In the genomic region with DNA sequence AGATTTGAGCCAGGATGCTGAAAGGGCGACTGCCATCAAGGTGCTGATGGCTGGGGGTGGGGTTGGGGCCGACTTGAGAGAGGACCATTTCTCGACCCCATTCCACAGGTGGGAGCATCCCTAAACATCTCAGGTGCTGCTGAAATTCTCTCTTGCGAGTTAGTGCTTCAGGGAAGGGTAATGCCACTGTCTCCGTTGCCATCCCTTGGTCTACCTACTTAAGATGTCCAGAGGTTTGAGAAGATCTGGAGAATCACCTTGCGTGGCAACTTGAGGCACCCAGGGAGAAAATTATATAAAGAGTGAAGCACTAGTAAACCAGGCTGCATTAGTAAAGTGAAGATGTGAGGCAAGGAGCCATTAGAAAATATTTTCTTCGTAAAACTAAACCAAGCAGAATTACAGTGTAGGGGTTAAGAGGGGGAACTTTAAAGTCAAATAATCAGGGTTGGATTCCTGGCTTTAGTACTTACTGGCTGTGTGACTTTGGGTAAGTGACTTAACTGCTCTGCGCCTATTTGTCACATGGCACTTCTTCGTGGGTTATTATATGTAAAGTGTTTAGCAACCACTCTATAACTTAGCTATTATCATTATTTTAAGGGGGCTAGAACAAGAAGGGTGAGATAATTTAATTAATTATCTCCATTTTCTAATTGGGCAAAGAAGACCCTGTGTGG, we compare ENCODE assay signal across 8 cellular contexts. TPM values are rescaled to one million over a fixed set of nuclear protein-coding genes. Genes with fewer than 3 reads are reported as not detected.
DNase-seq lines count a peak whose midpoint lies in the region; ATAC-seq, FAIRE-seq and TF ChIP-seq lines count a peak whose summit lies in the region.

No MANE protein-coding gene starts in this region.

- H3K4me1 Mint-ChIP-seq in GM23338 (peaks cover 38% of the 10 kb centered on the region), WTC11 (peaks cover 31% of the 10 kb centered on the region)

- H3K4me3 Mint-ChIP-seq in GM23338 (peak overlapping the region; percentile 86), WTC11 (peak overlapping the region; percentile 69)

- H3K27ac ChIP-seq in GM23338 (ENCODE audit: low read depth) (no peak overlapping the region), hepatocyte (no peak overlapping the region), small intestine (ENCODE audit: low read depth in 1 of 2, low read length in 1 of 2) (peak overlapping the region; percentile 9 to 79)

- H4K20me1 ChIP-seq in GM23338 (replicated peaks; ENCODE audit: insufficient read depth) (no peaks in the 10 kb centered on the region), hepatocyte (ENCODE audit: insufficient read depth, poor library complexity, severe bottlenecking) (no peaks in the 10 kb centered on the region)

- peaks cover 8% of the 10 kb centered on the region for H3F3A ChIP-seq in GM23338 (replicated peaks; ENCODE audit: low read depth)

- H3K27me3 ChIP-seq in GM23338 (ENCODE audit: insufficient read depth) (peaks cover 53% of the 10 kb centered on the region), hepatocyte (peaks cover 45% of the 10 kb centered on the region), small intestine (ENCODE audit: control insufficient read depth in 2 of 2, insufficient read depth in 2 of 2, low read length in 2 of 2) (no peaks in the 10 kb centered on the region)

- 65% methylated on average over 9 of the region's 9 CpGs for WGBS in hepatocyte (ENCODE audit: low lambda C conversion rate, missing lambda C conversion rate)
- WGBS in small intestine, 3 donors: 47 to 55% (median 48%) methylated on average over 9 of the region's 9 CpGs

- no peaks in the 10 kb centered on the region for H3K9me3 Mint-ChIP-seq in GM23338
- H3K9me3 Mint-ChIP-seq in WTC11: peaks cover 4% of the 10 kb centered on the region

- H3K27ac Mint-ChIP-seq in GM23338 (no peak overlapping the region), WTC11 (no peak overlapping the region)

- H3K79me2 ChIP-seq in GM23338 (replicated peaks; ENCODE audit: insufficient read depth) (no peaks in the 10 kb centered on the region), hepatocyte (peaks cover 5% of the 10 kb centered on the region)

- H3K9me3 ChIP-seq in hepatocyte (ENCODE audit: low read depth) (no peaks in the 10 kb centered on the region), small intestine (ENCODE audit: control insufficient read depth, low read depth) (no peaks in the 10 kb centered on the region)

- FAIRE-seq in small intestine (lab: Jason Lieb, UNC): no peak

- H3K4me1 ChIP-seq in GM23338 (ENCODE audit: insufficient read depth) (peaks cover 26% of the 10 kb centered on the region), hepatocyte (ENCODE audit: insufficient read depth) (peaks cover 10% of the 10 kb centered on the region), small intestine (ENCODE audit: control insufficient read depth in 2 of 2, insufficient read depth in 1 of 2, low read depth in 1 of 2, low read length in 1 of 2) (peaks cover 0 to 14% of the 10 kb centered on the region in 2 donors)

- no peaks in the 10 kb centered on the region for H3K36me3 ChIP-seq in GM23338 (ENCODE audit: insufficient read depth)
- no peaks in the 10 kb centered on the region for H3K36me3 ChIP-seq in hepatocyte (replicated peaks; ENCODE audit: insufficient read depth, low read depth)
- no peaks in the 10 kb centered on the region for H3K36me3 ChIP-seq in small intestine (ENCODE audit: control insufficient read depth in 2 of 2, insufficient read depth in 2 of 2, low read length in 2 of 2)

- H3K9me2 ChIP-seq in GM23338 (ENCODE audit: insufficient read depth): no peaks in the 10 kb centered on the region
- no peaks in the 10 kb centered on the region for H3K9me2 ChIP-seq in hepatocyte (replicated peaks; ENCODE audit: insufficient read depth)

- H3K4me2 ChIP-seq in GM23338 (peak overlapping the region; percentile 97), hepatocyte (peak overlapping the region; percentile 98)

- H2AFZ ChIP-seq in GM23338 (peak overlapping the region; percentile 98), hepatocyte (peak overlapping the region; percentile 97)

- no peak for TF ChIP-seq CTCF in GM23338 (conservative IDR thresholded peaks at IDR 0.05; ENCODE audit: low read depth in 2 of 2)
- TF ChIP-seq CTCF in WTC11 (IDR thresholded peaks at IDR 0.05): no peak
- no peak for TF ChIP-seq CTCF in hepatocyte (IDR thresholded peaks at IDR 0.05; ENCODE audit: poor library complexity)

- H3K4me3 ChIP-seq in GM23338 (peak overlapping the region; percentile 91), hepatocyte (peak overlapping the region; percentile 92), small intestine (ENCODE audit: low read depth in 1 of 2, low read length in 2 of 2) (peak overlapping the region; percentile 58 to 69)

- ATAC-seq in GM23338: no peak
- ATAC-seq in WTC11: no peak

- no peaks in the 10 kb centered on the region for H3K36me3 Mint-ChIP-seq in GM23338 (ENCODE audit: low read depth)
- no peaks in the 10 kb centered on the region for H3K36me3 Mint-ChIP-seq in WTC11

- CTCF ChIA-PET in WTC11 (lab: Charles Lee): interaction anchor here (2.7 to 3.4 kb wide), 2 partner anchors 147 to 223 kb away, joined by 10 to 14 read pairs; no protein-coding TSS in a partner anchor

- H3K27me3 Mint-ChIP-seq in GM23338 (ENCODE audit: insufficient read depth, low read depth, poor library complexity) (peaks cover 42% of the 10 kb centered on the region), WTC11 (ENCODE audit: low read depth) (peaks cover 61% of the 10 kb centered on the region)

- POLR2A ChIA-PET in WTC11 (lab: Charles Lee): no interaction called here

- DNase-seq in GM23338 (ENCODE audit: low spot score): no peak
- no peak for DNase-seq in WTC11 (ENCODE audit: low spot score)
- no peak for DNase-seq in hepatocyte (ENCODE audit: low spot score)
- DNase-seq in small intestine: no peak
- no peak for DNase-seq in NCI-H524 treated with DMSO at 0.1 percent for 48 hours (lab: John Stamatoyannopoulos, UW)
- DNase-seq in NOMO-1 treated with dmso at 0.1 percent for 144 hours (lab: John Stamatoyannopoulos, UW; ENCODE audit: unreplicated experiment): no peak
- no peak for DNase-seq in AG20443 (ENCODE audit: low spot score)
- no peak for DNase-seq in NCI-H774 (lab: John Stamatoyannopoulos, UW)

TF ChIP-seq in GM23338, 12 proteins besides CTCF, POLR2A, EP300 and RAD21:
- TF ChIP-seq CREB1 (CRISPR knock-in tag; IDR thresholded peaks at IDR 0.05; ENCODE audit: low read depth): no peak
- TF ChIP-seq EZH2 (IDR thresholded peaks at IDR 0.05; ENCODE audit: low read depth, unreplicated experiment): peak; percentile 6

TF ChIP-seq in WTC11, 78 proteins besides CTCF, POLR2A, EP300 and RAD21 (continues in another document):
- TF ChIP-seq ZNF232 (CRISPR knock-in tag; IDR thresholded peaks at IDR 0.05) (no peak), ZNF121 (CRISPR knock-in tag; IDR thresholded peaks at IDR 0.05) (no peak), TP53 (CRISPR knock-in tag; IDR thresholded peaks at IDR 0.05) (no peak), TEAD1 (CRISPR knock-in tag; IDR thresholded peaks at IDR 0.05) (no peak), ZNF317 (CRISPR knock-in tag; IDR thresholded peaks at IDR 0.05; ENCODE audit: borderline replicate concordance, low read depth) (no peak), IRF2 (CRISPR knock-in tag; IDR thresholded peaks at IDR 0.05; ENCODE audit: borderline replicate concordance, low read depth) (no peak), ZNF423 (CRISPR knock-in tag; IDR thresholded peaks at IDR 0.05) (no peak), ZBTB21 (CRISPR knock-in tag; IDR thresholded peaks at IDR 0.05; ENCODE audit: borderline replicate concordance) (no peak)
- TF ChIP-seq, protein P1, sequence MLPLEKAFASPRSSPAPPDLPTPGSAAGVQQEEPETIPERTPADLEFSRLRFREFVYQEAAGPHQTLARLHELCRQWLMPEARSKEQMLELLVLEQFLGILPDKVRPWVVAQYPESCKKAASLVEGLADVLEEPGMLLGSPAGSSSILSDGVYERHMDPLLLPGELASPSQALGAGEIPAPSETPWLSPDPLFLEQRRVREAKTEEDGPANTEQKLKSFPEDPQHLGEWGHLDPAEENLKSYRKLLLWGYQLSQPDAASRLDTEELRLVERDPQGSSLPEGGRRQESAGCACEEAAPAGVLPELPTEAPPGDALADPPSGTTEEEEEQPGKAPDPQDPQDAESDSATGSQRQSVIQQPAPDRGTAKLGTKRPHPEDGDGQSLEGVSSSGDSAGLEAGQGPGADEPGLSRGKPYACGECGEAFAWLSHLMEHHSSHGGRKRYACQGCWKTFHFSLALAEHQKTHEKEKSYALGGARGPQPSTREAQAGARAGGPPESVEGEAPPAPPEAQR (CRISPR knock-in tag; IDR thresholded peaks at IDR 0.05): no peak
- TF ChIP-seq, protein P2, sequence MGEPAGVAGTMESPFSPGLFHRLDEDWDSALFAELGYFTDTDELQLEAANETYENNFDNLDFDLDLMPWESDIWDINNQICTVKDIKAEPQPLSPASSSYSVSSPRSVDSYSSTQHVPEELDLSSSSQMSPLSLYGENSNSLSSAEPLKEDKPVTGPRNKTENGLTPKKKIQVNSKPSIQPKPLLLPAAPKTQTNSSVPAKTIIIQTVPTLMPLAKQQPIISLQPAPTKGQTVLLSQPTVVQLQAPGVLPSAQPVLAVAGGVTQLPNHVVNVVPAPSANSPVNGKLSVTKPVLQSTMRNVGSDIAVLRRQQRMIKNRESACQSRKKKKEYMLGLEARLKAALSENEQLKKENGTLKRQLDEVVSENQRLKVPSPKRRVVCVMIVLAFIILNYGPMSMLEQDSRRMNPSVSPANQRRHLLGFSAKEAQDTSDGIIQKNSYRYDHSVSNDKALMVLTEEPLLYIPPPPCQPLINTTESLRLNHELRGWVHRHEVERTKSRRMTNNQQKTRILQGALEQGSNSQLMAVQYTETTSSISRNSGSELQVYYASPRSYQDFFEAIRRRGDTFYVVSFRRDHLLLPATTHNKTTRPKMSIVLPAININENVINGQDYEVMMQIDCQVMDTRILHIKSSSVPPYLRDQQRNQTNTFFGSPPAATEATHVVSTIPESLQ (CRISPR knock-in tag; IDR thresholded peaks at IDR 0.05): no peak

RNA-seq across cellular contexts. Expression of a gene that starts 0.7 kb away (rescaled TPM):
- total RNA-seq in GM23338 (2014; rRNA removed; shearing (Covaris generic)): 6.8 and 7.2 TPM in 2 replicates
- 3.3 and 4.6 TPM in 2 replicates for polyA plus RNA-seq in GM23338 (2016; fragmentation: Nextera tagmentation; extraction: Ambion mirVana)
- 2.7 to 3.8 TPM (median 3.2 TPM) in 3 replicates for total RNA-seq in WTC11 (2021)
- 14.9 and 17.0 TPM in 2 replicates for total RNA-seq in hepatocyte
- 4.4 and 10.0 TPM in 2 replicates for polyA plus RNA-seq in hepatocyte
- polyA plus RNA-seq in small intestine: 10 to 100 TPM in 2 of 3 donors, 1 to 10 TPM in 1; 1.8 to 18.4 (median 11.9) TPM

Comparison
In these comparisons a context has a peak if more than half of its experiments do, and no peak if none do; other contexts are left out.
1. H3K27ac ChIP-seq: peak in small intestine (2 of 2); none in GM23338 (single experiment) and hepatocyte (single experiment).
2. Peak in every context shown above with its lines, with median percentiles within 50 percentile points of each other: H3K4me3 ChIP-seq.